ENCODE assay signal across 8 cellular contexts in the genomic region with DNA sequence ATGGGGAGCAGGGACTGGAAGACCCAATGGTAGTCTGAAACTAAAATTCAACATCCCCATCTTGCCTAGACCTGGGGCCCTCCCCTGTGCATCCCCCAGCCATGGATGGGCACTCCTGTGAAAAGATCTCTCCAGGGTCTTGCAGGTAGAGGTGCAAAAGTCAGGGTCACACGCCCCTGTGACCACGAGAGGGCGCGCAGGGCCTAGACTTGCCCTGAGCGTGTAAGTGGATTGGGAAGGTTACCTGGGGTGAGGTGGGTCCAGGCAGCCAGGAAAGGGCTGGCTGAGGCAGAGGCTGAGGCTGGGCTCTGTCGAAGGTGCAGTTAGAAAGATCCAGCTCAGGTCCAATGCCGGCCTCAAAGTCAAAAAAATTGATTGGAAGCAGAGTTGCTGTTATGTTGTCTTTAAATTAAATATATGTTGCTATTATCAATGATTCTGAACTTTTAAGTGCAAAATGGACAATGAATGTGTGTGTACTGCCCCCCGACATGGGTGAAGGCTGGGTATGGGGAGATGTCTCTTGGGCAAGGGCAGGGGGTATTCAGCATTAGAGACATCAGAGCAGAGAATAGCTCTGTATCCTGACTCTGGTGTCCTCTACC. TPM values are rescaled to one million over a fixed set of nuclear protein-coding genes. Genes with fewer than 3 reads are reported as not detected.
A peak's percentile ranks its signal among the peaks of the same experiment; 100 is the strongest.
DNase-seq lines count a peak whose midpoint lies in the region; ATAC-seq and TF ChIP-seq lines count a peak whose summit lies in the region.

No MANE protein-coding gene starts in this region.

- H3K27me3 ChIP-seq in transverse colon = peaks cover 14% of the 10 kb centered on the region

- TF ChIP-seq POLR2A in transverse colon (IDR thresholded peaks at IDR 0.05) = no peak

- H3K9me3 Mint-ChIP-seq in endothelial cell (ENCODE audit: unreplicated experiment) (no peaks in the 10 kb centered on the region), natural killer cell (no peaks in the 10 kb centered on the region)

- DNase-seq in ACHN = peak; percentile 52
- peak; percentile 37 for DNase-seq in NCI-H2107 treated with DMSO at 0.1 percent for 48 hours (lab: John Stamatoyannopoulos, UW; ENCODE audit: unreplicated experiment)
- peak; percentile 26 to 32 for DNase-seq in activated CD4-positive, alpha-beta T cell treated with anti-CD3 and anti-CD28 coated beads, Interleukin-2, amount 50 U/mL, for 24 hours (ENCODE audit: low read depth in 1 of 2, low spot score in 1 of 2)
- peak; percentile 81 for DNase-seq in endothelial cell (ENCODE audit: low spot score)
- DNase-seq in natural killer cell = peak; percentile 25
- DNase-seq in transverse colon = peak; percentile 72

- no peak overlapping the region for H3K27ac Mint-ChIP-seq in endothelial cell (ENCODE audit: unreplicated experiment)
- no peak overlapping the region for H3K27ac Mint-ChIP-seq in natural killer cell

- no peak for TF ChIP-seq EP300 in transverse colon (IDR thresholded peaks at IDR 0.05; ENCODE audit: low read depth)

- H3K36me3 Mint-ChIP-seq in endothelial cell (ENCODE audit: low read depth, unreplicated experiment) (no peaks in the 10 kb centered on the region), natural killer cell (no peaks in the 10 kb centered on the region)

- no peak overlapping the region for H3K27ac ChIP-seq in transverse colon

- TF ChIP-seq CTCF in endothelial cell (IDR thresholded peaks at IDR 0.05; ENCODE audit: unreplicated experiment) (peak; percentile 82), natural killer cell (IDR thresholded peaks at IDR 0.05) (peak; percentile 57), transverse colon (IDR thresholded peaks at IDR 0.05) (peak; percentile 67 to 81 (median 70))

- H3K4me3 Mint-ChIP-seq in endothelial cell (ENCODE audit: unreplicated experiment) (no peak overlapping the region), natural killer cell (no peak overlapping the region)

- H3K36me3 ChIP-seq in transverse colon = no peaks in the 10 kb centered on the region

- WGBS in transverse colon (ENCODE audit: low coverage in 1 of 2), 2 donors = 11 to 25% methylated on average over 4 to 8 of the region's 8 CpGs

- intact Hi-C loops in natural killer cell (cut with micrococcal nuclease) (no loop called here), transverse colon (cut with DNase I; ENCODE audit: low total_unique reads) (no loop called here)

- in situ Hi-C loops in ACHN (cut with HindIII; ENCODE audit: low pct_ligation_motif_present, low pct_unique_long_range_greater_than_20kb, low sequenced_read_pairs) (no loop called here), transverse colon (cut with MboI; ENCODE audit: low pct_ligation_motif_present in 1 of 4, low pct_unique_long_range_greater_than_20kb in 1 of 4, low sequenced_read_pairs in 3 of 4) (loop anchor here in 3 of 4 donors (10.0 kb wide), 2 partner anchors 60 to 70 kb away; no protein-coding TSS in a partner anchor)

- H3K4me1 ChIP-seq in transverse colon = peaks cover 0 to 10% (median 5%) of the 10 kb centered on the region in 4 donors

- no peak overlapping the region for H3K4me3 ChIP-seq in transverse colon

- peak; percentile 47 for ATAC-seq in GM18868 (IDR thresholded peaks at IDR 0.05; ENCODE audit: unreplicated experiment)
- peak in 2 of 3 donors; percentile 36 to 59 for ATAC-seq in natural killer cell
- ATAC-seq in HG03108 (IDR thresholded peaks at IDR 0.05; ENCODE audit: unreplicated experiment) = no peak

- H3K27me3 Mint-ChIP-seq in endothelial cell (ENCODE audit: unreplicated experiment) (peaks cover 9% of the 10 kb centered on the region), natural killer cell (ENCODE audit: low read depth in 2 of 2) (peaks cover 26 to 36% of the 10 kb centered on the region in 2 donors)

- peaks cover 20% of the 10 kb centered on the region for H3K4me1 Mint-ChIP-seq in endothelial cell (ENCODE audit: unreplicated experiment)
- no peaks in the 10 kb centered on the region for H3K4me1 Mint-ChIP-seq in natural killer cell

- no peaks in the 10 kb centered on the region for H3K9me3 ChIP-seq in transverse colon

RNA-seq across cellular contexts. Expression of a gene that starts 4.8 kb away (rescaled TPM):
- total RNA-seq in endothelial cell (ENCODE audit: unreplicated experiment) = 0.97 TPM
- not detected for total RNA-seq in natural killer cell
- 1 to 10 TPM in 2 of 4 donors, not detected in 2; 1.9 to 2.2 TPM for total RNA-seq in transverse colon

RNA-seq across cellular contexts. Expression of a gene that starts 24.3 kb away (rescaled TPM):
- total RNA-seq in endothelial cell (ENCODE audit: unreplicated experiment) (15.5 TPM), natural killer cell (1 to 10 TPM; 2.8 to 5.1 (median 3.8) TPM), transverse colon (100 to 1,000 TPM in 3 of 4 donors, 10 to 100 TPM in 1; 78.8 to 553 (median 287) TPM)

Comparison
In these comparisons a context has a peak if more than half of its experiments do, and no peak if none do; other contexts are left out.
1. DNase-seq: peak in every context shown above with its lines; median percentile 81 in endothelial cell; 72 in transverse colon; 52 in ACHN; 37 in NCI-H2107 treated with DMSO at 0.1 percent for 48 hours; 29 in activated CD4-positive, alpha-beta T cell treated with anti-CD3 and anti-CD28 coated beads, Interleukin-2, amount 50 U/mL, for 24 hours; 25 in natural killer cell.